ENCODE assay signal across 20 cellular contexts in genomic region chr5:139130217-139130616, GRCh38.
A peak's percentile ranks its signal among the peaks of the same experiment; 100 is the strongest.
DNase-seq lines count a peak whose midpoint lies in the region; ATAC-seq and TF ChIP-seq lines count a peak whose summit lies in the region.
"Had no signal": no experiment of that assay in that cellular context is flagged by ENCODE, and none has a peak within 500 bp of the region (broad histone marks: within the 10 kb centered on the region; RNA-seq: fewer than 3 reads in every experiment).

No MANE protein-coding gene starts in this region.

- no peaks in the 10 kb centered on the region for H3K27me3 Mint-ChIP-seq in stimulated activated naive CD8-positive, alpha-beta T cell treated with anti-CD3 and anti-CD28 coated beads, Interleukin-15, amount 100 ng/mL, for 72 hours
- H3K27me3 Mint-ChIP-seq: B cell, IgD-negative memory B cell had no signal

- H3K4me1 ChIP-seq in heart right ventricle (peaks cover 19 to 67% (median 53%) of the 10 kb centered on the region in 9 donors), psoas muscle (peaks cover 33% of the 10 kb centered on the region), thyroid gland (peaks cover 38 to 48% of the 10 kb centered on the region in 2 donors)
- H3K4me1 ChIP-seq: SJCRH30 had no signal

- TF ChIP-seq CTCF in heart right ventricle (IDR thresholded peaks at IDR 0.05) (no peak), coronary artery (IDR thresholded peaks at IDR 0.05) (no peak), psoas muscle (IDR thresholded peaks at IDR 0.05) (no peak), thyroid gland (IDR thresholded peaks at IDR 0.05) (no peak)

- H3K27me3 ChIP-seq in heart right ventricle (no peaks in the 10 kb centered on the region), psoas muscle (ENCODE audit: insufficient read depth in 3 of 3, low read length in 2 of 3) (no peaks in the 10 kb centered on the region), thyroid gland (no peaks in the 10 kb centered on the region)
- H3K27me3 ChIP-seq: Peyer's patch, SJCRH30 had no signal

- H3K9me3 ChIP-seq in heart right ventricle (no peaks in the 10 kb centered on the region), psoas muscle (no peaks in the 10 kb centered on the region), thyroid gland (no peaks in the 10 kb centered on the region)
- H3K9me3 ChIP-seq: A549, Peyer's patch, SJCRH30 had no signal

- ATAC-seq in heart right ventricle (no peak), Right ventricle myocardium inferior (no peak), psoas muscle (peak in 2 of 4 donors; percentile 41 to 42), GM19324 (IDR thresholded peaks at IDR 0.05; ENCODE audit: low FRiP score, unreplicated experiment) (no peak)
- no peak for ATAC-seq in stimulated activated naive CD8-positive, alpha-beta T cell treated with anti-CD3 and anti-CD28 coated beads, Interleukin-15, amount 100 ng/mL, for 72 hours
- ATAC-seq: A549 had no signal

- H3K4me3 ChIP-seq in heart right ventricle (no peak overlapping the region), coronary artery (no peak overlapping the region), psoas muscle (no peak overlapping the region), thyroid gland (replicated peaks in 1 of 3) (no peak overlapping the region)
- H3K4me3 ChIP-seq: A549, Peyer's patch, SJCRH30 had no signal

- intact Hi-C loops in heart right ventricle (cut with DNase I), result loop anchor here in 2 of 10 donors (1.0 to 10.0 kb wide), 2 partner anchors 47 to 155 kb away; no protein-coding TSS in a partner anchor
- intact Hi-C loops in Right ventricle myocardium inferior (cut with DNase I), result loop anchor here (10.0 kb wide), 1 partner anchor 155 kb away; no protein-coding TSS in a partner anchor
- intact Hi-C loops in psoas muscle (cut with DNase I), result loop anchor here in 1 of 2 donors (10.0 kb wide), 1 partner anchor 65 kb away; the partner anchor contains the start of gene SIL1
- intact Hi-C loops in thyroid gland (cut with DNase I), result no loop called here

- no peak for TF ChIP-seq POLR2A in thyroid gland (IDR thresholded peaks at IDR 0.05)

- H3K36me3 ChIP-seq in heart right ventricle, result peaks cover 0 to 22% (median 0%) of the 10 kb centered on the region in 9 donors
- peaks cover 0 to 17% of the 10 kb centered on the region in 2 donors for H3K36me3 ChIP-seq in psoas muscle (ENCODE audit: insufficient read depth in 1 of 2, low read depth in 1 of 2)
- H3K36me3 ChIP-seq in thyroid gland, result no peaks in the 10 kb centered on the region
- H3K36me3 ChIP-seq: SJCRH30 had no signal

- DNase-seq in heart right ventricle, result no peak
- no peak for DNase-seq in Right ventricle myocardium inferior (ENCODE audit: missing footprints)
- no peak for DNase-seq in coronary artery (ENCODE audit: low spot score)
- no peak for DNase-seq in psoas muscle
- no peak for DNase-seq in thyroid gland
- no peak for DNase-seq in activated naive CD4-positive, alpha-beta T cell treated with Interleukin-2 at 50 U/mL for 16 hours
- DNase-seq in stimulated activated naive CD8-positive, alpha-beta T cell treated with anti-CD3 and anti-CD28 coated beads, Interleukin-15, amount 100 ng/mL, for 72 hours, result no peak
- DNase-seq: H7, MV-4-11, NCI-H1417, NCI-H1930, NCI-H524 treated with DMSO at 0.1 percent for 48 hours, NCI-H82, Peyer's patch, SJCRH30 had no signal

- H3K27ac Mint-ChIP-seq in stimulated activated naive CD8-positive, alpha-beta T cell treated with anti-CD3 and anti-CD28 coated beads, Interleukin-15, amount 100 ng/mL, for 72 hours, result no peak overlapping the region
- H3K27ac Mint-ChIP-seq: B cell, CD14-positive monocyte, IgD-negative memory B cell had no signal

- no peaks in the 10 kb centered on the region for H3K9me3 Mint-ChIP-seq in stimulated activated naive CD8-positive, alpha-beta T cell treated with anti-CD3 and anti-CD28 coated beads, Interleukin-15, amount 100 ng/mL, for 72 hours
- H3K9me3 Mint-ChIP-seq: CD14-positive monocyte, IgD-negative memory B cell had no signal

- peaks cover 9% of the 10 kb centered on the region for H3K4me1 Mint-ChIP-seq in stimulated activated naive CD8-positive, alpha-beta T cell treated with anti-CD3 and anti-CD28 coated beads, Interleukin-15, amount 100 ng/mL, for 72 hours

- peak overlapping the region in 9 of 10 donors; percentile 73 to 94 (median 89) for H3K27ac ChIP-seq in heart right ventricle
- peak overlapping the region; percentile 78 to 90 for H3K27ac ChIP-seq in coronary artery
- peak overlapping the region; percentile 75 for H3K27ac ChIP-seq in psoas muscle
- H3K27ac ChIP-seq in thyroid gland, result peak overlapping the region; percentile 81 to 91 (median 90)
- H3K27ac ChIP-seq: A549, SJCRH30 had no signal

- 71 to 72% methylated on average over 4 of the region's 4 CpGs for WGBS in heart right ventricle, 2 donors
- WGBS in psoas muscle, 3 donors, result 63 to 70% (median 63%) methylated on average over 4 of the region's 4 CpGs
- 92 to 93% methylated on average over 4 of the region's 4 CpGs for WGBS in thyroid gland, 2 donors

- H3K4me3 Mint-ChIP-seq in stimulated activated naive CD8-positive, alpha-beta T cell treated with anti-CD3 and anti-CD28 coated beads, Interleukin-15, amount 100 ng/mL, for 72 hours, result no peak overlapping the region
- H3K4me3 Mint-ChIP-seq: B cell, CD14-positive monocyte had no signal
